1 cellular context compared by ENCODE assay signal in genomic region chr20:5119143-5119434, GRCh38.
TF ChIP-seq lines count a peak whose summit lies in the region.

No MANE protein-coding gene starts in this region.

TF ChIP-seq in endothelial cell of umbilical vein, 7 proteins besides CTCF, POLR2A, EP300 and RAD21:
- TF ChIP-seq MYC (IDR thresholded peaks at IDR 0.05; ENCODE audit: low read depth, low read length) = no peak
